ENCODE assay signal across 8 cellular contexts in the genomic region with DNA sequence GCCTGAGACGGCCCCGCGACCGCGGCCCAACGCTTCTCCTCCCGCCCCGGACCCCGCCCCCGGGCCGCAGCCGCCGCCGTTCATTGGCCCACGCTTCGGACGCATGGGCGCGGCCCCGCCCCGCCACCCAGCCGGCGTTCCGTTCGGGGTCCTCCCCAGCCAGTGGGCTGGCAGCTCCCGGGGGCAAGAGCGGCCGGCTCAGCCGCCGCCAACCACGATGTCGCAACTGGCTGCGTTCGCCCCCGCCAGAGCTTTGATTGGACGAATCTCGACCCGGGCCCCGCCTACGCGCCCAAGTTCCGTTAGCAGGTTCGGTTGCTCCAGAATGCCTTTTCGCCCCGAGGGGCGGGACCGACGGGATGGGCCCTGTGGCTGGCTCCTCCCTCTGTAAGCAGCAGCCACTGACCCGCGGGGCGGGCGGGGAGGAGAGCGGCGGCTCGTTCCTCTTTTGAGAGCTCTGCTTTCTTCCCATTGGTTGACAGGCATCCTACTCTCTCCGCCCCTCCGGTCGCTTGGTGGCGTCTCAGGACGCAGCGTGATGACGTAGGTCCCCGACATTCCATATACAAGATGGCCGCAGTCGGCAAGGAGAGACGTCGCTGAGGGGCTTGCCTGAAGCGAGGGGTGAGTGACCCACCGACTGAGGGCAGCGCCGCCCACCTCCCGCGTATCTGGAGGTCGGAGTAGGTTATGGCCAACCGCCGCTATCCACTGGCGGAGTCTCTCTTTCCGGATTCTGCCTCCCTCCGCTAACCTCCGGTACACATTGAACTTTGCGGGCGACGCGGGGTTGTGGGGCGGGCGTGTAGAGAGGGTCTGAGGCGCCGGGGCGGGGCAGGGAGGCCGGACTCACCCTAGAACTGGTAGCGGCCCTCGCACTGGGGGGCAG. TPM values are rescaled to one million over a fixed set of nuclear protein-coding genes. Genes with fewer than 3 reads are reported as not detected.
A peak's percentile ranks its signal among the peaks of the same experiment; 100 is the strongest.
DNase-seq lines count a peak whose midpoint lies in the region; ATAC-seq, FAIRE-seq and TF ChIP-seq lines count a peak whose summit lies in the region.

Gene CCNK, plus strand, starts transcription at position 554 of the 889 bp plus-strand sequence. CDS start 11,269 bp downstream, outside the sequence.
Gene SETD3, minus strand, starts transcription at position 4 of the 889 bp plus-strand sequence. CDS start 15,054 bp downstream, outside the sequence.

- H3K4me1 ChIP-seq in HepG2 (ENCODE audit: insufficient read depth, low read length): peaks cover 51% of the 10 kb centered on the region

- no peak for TF ChIP-seq RAD21 in HepG2 (CRISPR knock-in tag; IDR thresholded peaks at IDR 0.05)

- peak within 1 kb of the TSS; percentile 83 for H3K4me2 ChIP-seq in HepG2 (ENCODE audit: low read depth, low read length)

- peak within 1 kb of the TSS; percentile 93 for H3K9ac ChIP-seq in HepG2 (ENCODE audit: insufficient read depth, low read depth, low read length)

- in situ Hi-C loops in HepG2 (cut with HindIII; ENCODE audit: extremely low pct_ligation_motif_present, low pct_unique_long_range_greater_than_20kb): no loop called here

- H3K27ac Mint-ChIP-seq in activated CD4-positive, alpha-beta memory T cell treated with anti-CD3 and anti-CD28 coated beads for 36 hours: peak within 1 kb of the TSS; percentile 94

- no peaks in the 10 kb centered on the region for H3K36me3 Mint-ChIP-seq in activated CD4-positive, alpha-beta memory T cell treated with anti-CD3 and anti-CD28 coated beads for 36 hours

- H3K4me1 Mint-ChIP-seq in activated CD4-positive, alpha-beta memory T cell treated with anti-CD3 and anti-CD28 coated beads for 36 hours (ENCODE audit: low read depth): peaks cover 55% of the 10 kb centered on the region

- CTCF ChIA-PET in activated CD4-positive, alpha-beta memory T cell treated with anti-CD3 and anti-CD28 coated beads for 36 hours (lab: Charles Lee): interaction anchor here (0.8 to 3.2 kb wide), 3 partner anchors 65 to 793 kb away, joined by 3 to 10 read pairs (median 3); no protein-coding TSS in a partner anchor
- CTCF ChIA-PET in HepG2 (lab: Yijun Ruan, JAX; ENCODE audit: low intra/inter-chr PET ratio, low total read pairs): no interaction called here

- FAIRE-seq in HepG2 (lab: Jason Lieb, UNC): peak; percentile 94

- H3K9me3 ChIP-seq in HepG2 (ENCODE audit: low read length): no peaks in the 10 kb centered on the region

- peak within 1 kb of the TSS; percentile 90 for H3K27ac ChIP-seq in HepG2 (ENCODE audit: extremely low read length, insufficient read depth, low read length)

- TF ChIP-seq CTCF in HepG2 (CRISPR knock-in tag; IDR thresholded peaks at IDR 0.05): no peak; the same call in 1 of the 2 replicates

- no peaks in the 10 kb centered on the region for H3K9me3 Mint-ChIP-seq in activated CD4-positive, alpha-beta memory T cell treated with anti-CD3 and anti-CD28 coated beads for 36 hours

- no peaks in the 10 kb centered on the region; a peak in 1 of 5 replicates for H3K27me3 ChIP-seq in HepG2 (ENCODE audit: control insufficient read depth in 1 of 2, insufficient read depth in 2 of 2, low read length in 2 of 2)

- ATAC-seq in GM19438 (IDR thresholded peaks at IDR 0.05; ENCODE audit: low read depth, unreplicated experiment) (peak; percentile 86), HG03575 (IDR thresholded peaks at IDR 0.05; ENCODE audit: extremely low read depth, insufficient number of reproducible peaks, low FRiP score, unreplicated experiment) (peak; percentile 79), HepG2 (peak; percentile 91)

- H3K4me3 Mint-ChIP-seq in activated CD4-positive, alpha-beta memory T cell treated with anti-CD3 and anti-CD28 coated beads for 36 hours: peak within 1 kb of the TSS; percentile 97

- POLR2A ChIA-PET in activated CD4-positive, alpha-beta memory T cell treated with anti-CD3 and anti-CD28 coated beads for 36 hours (lab: Charles Lee): interaction anchor here (0.6 to 1.6 kb wide), 12 partner anchors 9 to 490 kb away, joined by 3 to 13 read pairs (median 4); partner anchors contain the start of genes CCDC85C and CYP46A1
- POLR2A ChIA-PET in HepG2 (lab: Yijun Ruan, JAX): interaction anchor here (0.6 to 1.4 kb wide), 20 partner anchors 9 to 490 kb away, joined by 3 to 14 read pairs (median 4); partner anchors contain the start of genes CCDC85C and CYP46A1

- no TSS peak for BruUV-seq in HepG2 (replicated peaks; lab: Mats Ljungman, UMichigan)

- peaks cover 89% of the 10 kb centered on the region for H3K79me2 ChIP-seq in HepG2 (ENCODE audit: insufficient read depth, low read length)

- no peaks in the 10 kb centered on the region; a peak in 1 of 5 replicates for H3K36me3 ChIP-seq in HepG2 (replicated peaks in 1 of 2; ENCODE audit: control insufficient read depth in 1 of 2, insufficient read depth in 2 of 2, low read length in 2 of 2)

- peaks cover 49% of the 10 kb centered on the region for H4K20me1 ChIP-seq in HepG2 (ENCODE audit: insufficient read depth, low read length)

- peak within 1 kb of the TSS; percentile 92 to 97 (median 93) for H3K4me3 ChIP-seq in HepG2 (replicated peaks in 1 of 3; ENCODE audit: insufficient read depth in 1 of 3, low read depth in 2 of 3, low read length in 3 of 3)

- peak; percentile 100 for DNase-seq in CD1c-positive myeloid dendritic cell (ENCODE audit: extremely low spot score)
- DNase-seq in NCI-H82 treated with DMSO at 0.1 percent for 48 hours (lab: John Stamatoyannopoulos, UW; ENCODE audit: unreplicated experiment): peak; percentile 91
- DNase-seq in activated CD4-positive, alpha-beta memory T cell treated with anti-CD3 and anti-CD28 coated beads for 36 hours: peak; percentile 100
- peak; percentile 99 to 100 for DNase-seq in dermis microvascular lymphatic vessel endothelial cell (ENCODE audit: low read depth in 2 of 2)
- peak; percentile 98 for DNase-seq in HepG2 (ENCODE audit: low spot score)
- peak; percentile 100 for DNase-seq in stimulated activated CD4-positive, alpha-beta T cell treated with anti-CD3 and anti-CD28 coated beads, Interleukin-4, amount 100 ng/mL, for 1 hour

- WGBS in HepG2 (ENCODE audit: low lambda C conversion rate): under 1% methylated on average over 35 of the region's 92 CpGs

- no peak within 1 kb of the TSS for H2AFZ ChIP-seq in HepG2 (ENCODE audit: low read length)

- TF ChIP-seq EP300 in HepG2 (IDR thresholded peaks at IDR 0.05; ENCODE audit: low read depth in 2 of 2, low read length in 2 of 2) (no peak), HepG2 (CRISPR knock-in tag; IDR thresholded peaks at IDR 0.05; ENCODE audit: borderline replicate concordance) (no peak)

- H3K27me3 Mint-ChIP-seq in activated CD4-positive, alpha-beta memory T cell treated with anti-CD3 and anti-CD28 coated beads for 36 hours: no peaks in the 10 kb centered on the region

- TF ChIP-seq POLR2A in HepG2 (IDR thresholded peaks at IDR 0.05; ENCODE audit: insufficient read depth in 1 of 2, low read depth in 2 of 2, low read length in 2 of 2): peak; percentile 90 to 91

- intact Hi-C loops in activated CD4-positive, alpha-beta memory T cell treated with anti-CD3 and anti-CD28 coated beads for 36 hours (cut with micrococcal nuclease): loop anchor here (1.0 to 5.0 kb wide), 6 partner anchors 44 to 1294 kb away; partner anchors contain the start of genes CCDC85C, CYP46A1 and YY1
- intact Hi-C loops in HepG2 (cut with micrococcal nuclease; ENCODE audit: unreplicated experiment): no loop called here

RNA-seq across cellular contexts. Expression of gene CCNK, which starts in this region (rescaled TPM):
- 10 to 100 TPM; 86.6 to 90.4 TPM for total RNA-seq in activated CD4-positive, alpha-beta memory T cell treated with anti-CD3 and anti-CD28 coated beads for 36 hours
- total RNA-seq in dermis microvascular lymphatic vessel endothelial cell (19.2 and 24.1 TPM in 2 replicates), HepG2 (2016; rRNA removed; fragmentation: Illumina TruSeq; extraction: Trizol) (9.7 and 16.5 TPM in 2 replicates)
- 5.1 and 6.8 TPM in 2 replicates for total RNA-seq in HepG2 (2016; cell fraction: cytosol; rRNA removed; fragmentation: Illumina TruSeq; extraction: Trizol; ENCODE audit: low read depth)
- 10.3 and 17.3 TPM in 2 replicates for total RNA-seq in HepG2 (2016; cell fraction: insoluble cytoplasmic fraction; rRNA removed; fragmentation: Illumina TruSeq; extraction: Trizol)
- 17.8 and 18.8 TPM in 2 replicates for total RNA-seq in HepG2 (2016; cell fraction: membrane; rRNA removed; fragmentation: Illumina TruSeq; extraction: Trizol)
- 27.1 and 31.3 TPM in 2 replicates for total RNA-seq in HepG2 (2016; cell fraction: nucleus; rRNA removed; fragmentation: Illumina TruSeq; extraction: Trizol)
- polyA plus RNA-seq in HepG2 (2011; rRNA removed): 4.9 and 14.0 TPM in 2 replicates
- 4.0 and 5.4 TPM in 2 replicates for polyA plus RNA-seq in HepG2 (2011; cell fraction: cytosol; rRNA removed)
- 10.8 and 10.9 TPM in 2 replicates for polyA plus RNA-seq in HepG2 (2011; cell fraction: nucleus; rRNA removed)
- 25.5 and 37.8 TPM in 2 replicates for polyA plus RNA-seq in HepG2 (2012)
- polyA plus RNA-seq in HepG2 (2016; cell fraction: cytosol; fragmentation: Illumina TruSeq; extraction: Trizol; ENCODE audit: low read depth): 13.3 and 14.2 TPM in 2 replicates
- polyA plus RNA-seq in HepG2 (2016; cell fraction: insoluble cytoplasmic fraction; fragmentation: Illumina TruSeq; extraction: Trizol; ENCODE audit: low read depth): 30.0 and 42.2 TPM in 2 replicates
- 26.4 and 33.9 TPM in 2 replicates for polyA plus RNA-seq in HepG2 (2016; cell fraction: membrane; fragmentation: Illumina TruSeq; extraction: Trizol; ENCODE audit: low read depth)
- polyA plus RNA-seq in HepG2 (2016; cell fraction: nucleus; fragmentation: Illumina TruSeq; extraction: Trizol; ENCODE audit: insufficient read depth, low read depth): 35.3 and 41.4 TPM in 2 replicates
- 10.0 and 16.9 TPM in 2 replicates for polyA minus RNA-seq in HepG2 (2011; rRNA and poly(A)+ RNA removed; ENCODE audit: low replicate concordance)
- polyA minus RNA-seq in HepG2 (2011; cell fraction: cytosol; rRNA and poly(A)+ RNA removed): 15.8 and 19.7 TPM in 2 replicates
- polyA minus RNA-seq in HepG2 (2011; cell fraction: nucleus; rRNA and poly(A)+ RNA removed): 40.8 and 43.4 TPM in 2 replicates

RNA-seq across cellular contexts. Expression of gene SETD3, which starts in this region (rescaled TPM):
- total RNA-seq in activated CD4-positive, alpha-beta memory T cell treated with anti-CD3 and anti-CD28 coated beads for 36 hours: 10 to 100 TPM; 54.3 to 56.8 TPM
- total RNA-seq in dermis microvascular lymphatic vessel endothelial cell (43.5 and 47.4 TPM in 2 replicates), HepG2 (2016; rRNA removed; fragmentation: Illumina TruSeq; extraction: Trizol) (67.1 and 71.2 TPM in 2 replicates)
- 486 and 562 TPM in 2 replicates for total RNA-seq in HepG2 (2016; cell fraction: cytosol; rRNA removed; fragmentation: Illumina TruSeq; extraction: Trizol; ENCODE audit: low read depth)
- total RNA-seq in HepG2 (2016; cell fraction: insoluble cytoplasmic fraction; rRNA removed; fragmentation: Illumina TruSeq; extraction: Trizol): 65.7 and 69.4 TPM in 2 replicates
- total RNA-seq in HepG2 (2016; cell fraction: membrane; rRNA removed; fragmentation: Illumina TruSeq; extraction: Trizol): 174 and 189 TPM in 2 replicates
- total RNA-seq in HepG2 (2016; cell fraction: nucleus; rRNA removed; fragmentation: Illumina TruSeq; extraction: Trizol): 32.6 and 38.0 TPM in 2 replicates
- polyA plus RNA-seq in HepG2 (2011; rRNA removed): 26.6 and 30.3 TPM in 2 replicates
- polyA plus RNA-seq in HepG2 (2011; cell fraction: cytosol; rRNA removed): 17.9 and 21.3 TPM in 2 replicates
- polyA plus RNA-seq in HepG2 (2011; cell fraction: nucleus; rRNA removed): 9.0 and 9.6 TPM in 2 replicates
- polyA plus RNA-seq in HepG2 (2012): 30.1 and 35.9 TPM in 2 replicates
- polyA plus RNA-seq in HepG2 (2016; cell fraction: cytosol; fragmentation: Illumina TruSeq; extraction: Trizol; ENCODE audit: low read depth): 31.4 and 32.0 TPM in 2 replicates
- 60.4 and 64.7 TPM in 2 replicates for polyA plus RNA-seq in HepG2 (2016; cell fraction: insoluble cytoplasmic fraction; fragmentation: Illumina TruSeq; extraction: Trizol; ENCODE audit: low read depth)
- polyA plus RNA-seq in HepG2 (2016; cell fraction: membrane; fragmentation: Illumina TruSeq; extraction: Trizol; ENCODE audit: low read depth): 47.6 and 54.1 TPM in 2 replicates
- polyA plus RNA-seq in HepG2 (2016; cell fraction: nucleus; fragmentation: Illumina TruSeq; extraction: Trizol; ENCODE audit: insufficient read depth, low read depth): 32.3 and 34.4 TPM in 2 replicates
- polyA minus RNA-seq in HepG2 (2011; rRNA and poly(A)+ RNA removed; ENCODE audit: low replicate concordance): 45.8 and 74.7 TPM in 2 replicates
- polyA minus RNA-seq in HepG2 (2011; cell fraction: cytosol; rRNA and poly(A)+ RNA removed): 54.3 and 55.8 TPM in 2 replicates
- polyA minus RNA-seq in HepG2 (2011; cell fraction: nucleus; rRNA and poly(A)+ RNA removed): 34.1 and 34.2 TPM in 2 replicates

Comparison
In these comparisons a context has a peak if more than half of its experiments do, and no peak if none do; other contexts are left out.
1. Peak in every context shown above with its lines: DNase-seq, ATAC-seq, H3K4me3 ChIP-seq and H3K27ac ChIP-seq.